In genomic region chr17:64599187-64599676, GRCh38 we compare ENCODE assay signal across 8 cellular contexts.
A peak's percentile ranks its signal among the peaks of the same experiment; 100 is the strongest.
DNase-seq lines count a peak whose midpoint lies in the region; ATAC-seq and TF ChIP-seq lines count a peak whose summit lies in the region.
"Had no signal": no experiment of that assay in that cellular context is flagged by ENCODE, and none has a peak within 500 bp of the region (broad histone marks: within the 10 kb centered on the region; RNA-seq: fewer than 3 reads in every experiment).

No MANE protein-coding gene starts in this region.

- H3K36me3 Mint-ChIP-seq in naive thymus-derived CD4-positive, alpha-beta T cell: peaks cover 8 to 17% (median 10%) of the 10 kb centered on the region in 5 donors

- no peak overlapping the region for H4K5ac ChIP-seq in IMR-90 (ENCODE audit: low read depth, low read length)

- H4K20me1 ChIP-seq in IMR-90 (ENCODE audit: insufficient read depth, low read length): peaks cover 96% of the 10 kb centered on the region

- H3K4me2 ChIP-seq in IMR-90 (ENCODE audit: low read depth, low read length): no peak overlapping the region

- no peak overlapping the region for H3K23ac ChIP-seq in IMR-90 (ENCODE audit: low read depth, low read length)

- no peak for DNase-seq in IMR-90
- DNase-seq in activated CD8-positive, alpha-beta memory T cell treated with anti-CD3 and anti-CD28 coated beads, Interleukin-2, amount 50 U/mL, for 1 hour (ENCODE audit: extremely low read depth): peak; percentile 17
- DNase-seq in naive thymus-derived CD4-positive, alpha-beta T cell: peak; percentile 21 to 60 (median 39)
- DNase-seq in SHP77 (lab: John Stamatoyannopoulos, UW): no peak
- no peak for DNase-seq in kidney tubule cell (ENCODE audit: low spot score)
- no peak for DNase-seq in GM10266 (ENCODE audit: extremely low spot score)

- H3K36me3 ChIP-seq in IMR-90 (ENCODE audit: control insufficient read depth, insufficient read depth, low read length): peaks cover 29% of the 10 kb centered on the region
- peaks cover 0 to 4% (median 0%) of the 10 kb centered on the region in 3 experiments for H3K36me3 ChIP-seq in naive thymus-derived CD4-positive, alpha-beta T cell (ENCODE audit: control insufficient read depth in 2 of 3, insufficient read depth in 3 of 3, low read length in 3 of 3)

- no peak overlapping the region for H2AK9ac ChIP-seq in IMR-90 (replicated peaks; ENCODE audit: low read depth, low read length, poor library complexity)

- H3K27ac ChIP-seq in IMR-90 (ENCODE audit: insufficient read depth, low read length): no peak overlapping the region
- peak overlapping the region; percentile 40 for H3K27ac ChIP-seq in naive thymus-derived CD4-positive, alpha-beta T cell (ENCODE audit: low read depth, low read length)
- H3K27ac ChIP-seq: SJSA1 had no signal

- H3K9me3 ChIP-seq in IMR-90 (ENCODE audit: control insufficient read depth, insufficient read depth, low read length): no peaks in the 10 kb centered on the region
- H3K9me3 ChIP-seq in naive thymus-derived CD4-positive, alpha-beta T cell (ENCODE audit: control insufficient read depth in 2 of 3, low read length in 3 of 3): no peaks in the 10 kb centered on the region
- H3K9me3 ChIP-seq: SJSA1 had no signal

- no peak overlapping the region for H2AFZ ChIP-seq in IMR-90 (replicated peaks; ENCODE audit: low read length, poor library complexity)

- no peak overlapping the region for H4K91ac ChIP-seq in IMR-90 (ENCODE audit: insufficient read depth, low read depth, low read length)

- no peak for TF ChIP-seq RAD21 in IMR-90 (IDR thresholded peaks at IDR 0.05; ENCODE audit: low read length)

- no peak overlapping the region for H3K14ac ChIP-seq in IMR-90 (replicated peaks; ENCODE audit: low read depth, low read length)

- POLR2A ChIA-PET in IMR-90 (lab: Charles Lee; ENCODE audit: unreplicated experiment): no interaction called here
- POLR2A ChIA-PET in naive thymus-derived CD4-positive, alpha-beta T cell (lab: Charles Lee): interaction anchor here (0.5 to 1.5 kb wide), 4 partner anchors 9 to 45 kb away, joined by 3 to 5 read pairs (median 3); no protein-coding TSS in a partner anchor

- CTCF ChIA-PET in IMR-90 (lab: Yijun Ruan, JAX): interaction anchor here (1.2 kb wide), 1 partner anchor 27 kb away, joined by 3 read pairs; no protein-coding TSS in a partner anchor
- CTCF ChIA-PET in naive thymus-derived CD4-positive, alpha-beta T cell (lab: Charles Lee): interaction anchor here (1.0 to 2.2 kb wide), 3 partner anchors 24 to 50 kb away, joined by 3 to 8 read pairs (median 4); no protein-coding TSS in a partner anchor

- no peak overlapping the region for H2AK5ac ChIP-seq in IMR-90 (ENCODE audit: low read depth, low read length)

- intact Hi-C loops in IMR-90 (cut with micrococcal nuclease): no loop called here
- intact Hi-C loops in naive thymus-derived CD4-positive, alpha-beta T cell (cut with micrococcal nuclease): loop anchor here in 1 of 2 donors (2.0 to 10.0 kb wide), 2 partner anchors 50 to 136 kb away; no protein-coding TSS in a partner anchor

- no peak overlapping the region for H4K8ac ChIP-seq in IMR-90 (ENCODE audit: low read depth in 2 of 2, low read length in 2 of 2)

- H2BK15ac ChIP-seq in IMR-90 (ENCODE audit: low read depth, low read length): no peak overlapping the region

- H3K4me3 ChIP-seq in IMR-90 (ENCODE audit: insufficient read depth, low read depth, low read length): no peak overlapping the region
- H3K4me3 ChIP-seq in naive thymus-derived CD4-positive, alpha-beta T cell (ENCODE audit: low read length): no peak overlapping the region
- H3K4me3 ChIP-seq: SJSA1 had no signal

- peak overlapping the region; percentile 65 to 86 (median 76) for H3K4me3 Mint-ChIP-seq in naive thymus-derived CD4-positive, alpha-beta T cell

- no peaks in the 10 kb centered on the region for H3K27me3 ChIP-seq in IMR-90 (ENCODE audit: control insufficient read depth, insufficient read depth, low read length)
- no peaks in the 10 kb centered on the region for H3K27me3 ChIP-seq in naive thymus-derived CD4-positive, alpha-beta T cell (ENCODE audit: control insufficient read depth in 2 of 2, insufficient read depth in 2 of 2, low read length in 2 of 2)
- H3K27me3 ChIP-seq: SJSA1 had no signal

- peak; percentile 95 for ATAC-seq in GM21423 (IDR thresholded peaks at IDR 0.05; ENCODE audit: unreplicated experiment)
- peak; percentile 3; the same call in 1 of the 2 replicates for ATAC-seq in IMR-90 (ENCODE audit: low read depth)
- ATAC-seq in naive thymus-derived CD4-positive, alpha-beta T cell: peak; percentile 99

- H3K27me3 Mint-ChIP-seq in naive thymus-derived CD4-positive, alpha-beta T cell: no peaks in the 10 kb centered on the region

- H3K18ac ChIP-seq in IMR-90 (ENCODE audit: low read depth, low read length): no peak overlapping the region

- TF ChIP-seq POLR2A in IMR-90 (IDR thresholded peaks at IDR 0.05; ENCODE audit: low read depth, low read length): no peak

- in situ Hi-C loops in IMR-90 (cut with MboI; ENCODE audit: low sequenced_read_pairs): no loop called here

- H3K9me1 ChIP-seq in IMR-90 (ENCODE audit: insufficient read depth, low read length): peaks cover 10% of the 10 kb centered on the region

- TF ChIP-seq CTCF in IMR-90 (conservative IDR thresholded peaks at IDR 0.05; ENCODE audit: low read depth, low read length) (no peak), GM10266 (IDR thresholded peaks at IDR 0.05; ENCODE audit: control insufficient read depth, insufficient read depth, low read depth, missing control alignments) (no peak)

- no peaks in the 10 kb centered on the region for H3K9me3 Mint-ChIP-seq in naive thymus-derived CD4-positive, alpha-beta T cell

- H3K4me1 ChIP-seq in IMR-90 (ENCODE audit: control insufficient read depth, insufficient read depth, low read length): peaks cover 4% of the 10 kb centered on the region
- H3K4me1 ChIP-seq in naive thymus-derived CD4-positive, alpha-beta T cell (ENCODE audit: control insufficient read depth in 2 of 2, insufficient read depth in 2 of 2, low read length in 2 of 2): peaks cover 8 to 14% of the 10 kb centered on the region in 2 donors

- H3K27ac Mint-ChIP-seq in naive thymus-derived CD4-positive, alpha-beta T cell: peak overlapping the region; percentile 64 to 95 (median 79)

- H3K56ac ChIP-seq in IMR-90 (ENCODE audit: extremely low read depth, insufficient read depth, low read length): no peak overlapping the region

- peaks cover 27 to 52% (median 38%) of the 10 kb centered on the region in 7 donors for H3K4me1 Mint-ChIP-seq in naive thymus-derived CD4-positive, alpha-beta T cell

- H2BK120ac ChIP-seq in IMR-90 (ENCODE audit: low read depth, low read length): no peak overlapping the region

- no peak overlapping the region for H3K9ac ChIP-seq in IMR-90 (ENCODE audit: low read depth, low read length)

- WGBS in IMR-90 (ENCODE audit: extremely low coverage in 2 of 2, insufficient read length in 1 of 2), 2 experiments: 81% methylated on average over 5 of the region's 10 CpGs; no CpG with 5 or more reads in 1 of the 2 experiments

- dilution Hi-C loops in IMR-90 (cut with HindIII; ENCODE audit: low sequenced_read_pairs, unreplicated experiment): no loop called here

- peaks cover 4 to 29% of the 10 kb centered on the region in 2 experiments; a peak in 3 of 4 replicates for H3K79me1 ChIP-seq in IMR-90 (ENCODE audit: low read depth in 1 of 2, low read length in 2 of 2)

- H2BK5ac ChIP-seq in IMR-90 (ENCODE audit: low read depth, low read length, poor library complexity, severe bottlenecking): peak overlapping the region; percentile 21

- no peak overlapping the region for H3K4ac ChIP-seq in IMR-90 (ENCODE audit: low read depth, low read length)

- no peak overlapping the region for H2BK20ac ChIP-seq in IMR-90 (ENCODE audit: low read depth, low read length)

- no TSS peak for BruUV-seq in IMR-90 (replicated peaks; lab: Mats Ljungman, UMichigan)

TF ChIP-seq in IMR-90, 13 proteins besides CTCF, POLR2A, EP300 and RAD21:
- TF ChIP-seq, protein P1, sequence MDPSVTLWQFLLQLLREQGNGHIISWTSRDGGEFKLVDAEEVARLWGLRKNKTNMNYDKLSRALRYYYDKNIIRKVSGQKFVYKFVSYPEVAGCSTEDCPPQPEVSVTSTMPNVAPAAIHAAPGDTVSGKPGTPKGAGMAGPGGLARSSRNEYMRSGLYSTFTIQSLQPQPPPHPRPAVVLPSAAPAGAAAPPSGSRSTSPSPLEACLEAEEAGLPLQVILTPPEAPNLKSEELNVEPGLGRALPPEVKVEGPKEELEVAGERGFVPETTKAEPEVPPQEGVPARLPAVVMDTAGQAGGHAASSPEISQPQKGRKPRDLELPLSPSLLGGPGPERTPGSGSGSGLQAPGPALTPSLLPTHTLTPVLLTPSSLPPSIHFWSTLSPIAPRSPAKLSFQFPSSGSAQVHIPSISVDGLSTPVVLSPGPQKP (IDR thresholded peaks at IDR 0.05; ENCODE audit: borderline replicate concordance, low read depth, low read length): no peak
- no peak for TF ChIP-seq MAZ (IDR thresholded peaks at IDR 0.05; ENCODE audit: borderline replicate concordance, low read depth, low read length)
- no peak for TF ChIP-seq RFX5 (IDR thresholded peaks at IDR 0.05; ENCODE audit: low read depth, low read length)
- no peak for TF ChIP-seq CEBPB (IDR thresholded peaks at IDR 0.05; ENCODE audit: low read depth, low read length)
- TF ChIP-seq MAFK (IDR thresholded peaks at IDR 0.05; ENCODE audit: low read depth, low read length): no peak
- TF ChIP-seq BHLHE40 (IDR thresholded peaks at IDR 0.05; ENCODE audit: low read depth, low read length): no peak
- TF ChIP-seq CHD1 (IDR thresholded peaks at IDR 0.05; ENCODE audit: low read depth, low read length): no peak
- no peak for TF ChIP-seq USF2 (IDR thresholded peaks at IDR 0.05; ENCODE audit: low read depth, low read length)
- TF ChIP-seq SMC3 (IDR thresholded peaks at IDR 0.05; ENCODE audit: low read depth, low read length): no peak
- no peak for TF ChIP-seq RCOR1 (IDR thresholded peaks at IDR 0.05; ENCODE audit: insufficient replicate concordance, low read length)
- TF ChIP-seq NFE2L2 (IDR thresholded peaks at IDR 0.05; ENCODE audit: low read depth, low read length): no peak
- TF ChIP-seq MXI1 (IDR thresholded peaks at IDR 0.05; ENCODE audit: borderline replicate concordance, low read depth, low read length): no peak
- TF ChIP-seq FOS (IDR thresholded peaks at IDR 0.05; ENCODE audit: low read depth, low read length): no peak
TF ChIP-seq in IMR-90: peak in this region for 0.

Comparison
In these comparisons a context has a peak if more than half of its experiments do, and no peak if none do; other contexts are left out.
1. ATAC-seq: peak in every context shown above with its lines; median percentile 99 in naive thymus-derived CD4-positive, alpha-beta T cell; 95 in GM21423; 3 in IMR-90.
2. DNase-seq: peak in activated CD8-positive, alpha-beta memory T cell treated with anti-CD3 and anti-CD28 coated beads, Interleukin-2, amount 50 U/mL, for 1 hour (single experiment) and naive thymus-derived CD4-positive, alpha-beta T cell (9 of 9); none in IMR-90 (single experiment), SHP77 (0 of 2), kidney tubule cell (single experiment) and GM10266 (single experiment).